Comparison of ENCODE assay signal across 8 cellular contexts in genomic region chr1:232805269-232806070, GRCh38. TPM values are rescaled to one million over a fixed set of nuclear protein-coding genes. Genes with fewer than 3 reads are reported as not detected.
DNase-seq lines count a peak whose midpoint lies in the region; ATAC-seq, FAIRE-seq and TF ChIP-seq lines count a peak whose summit lies in the region.

MAP10 (plus strand) TSS chr1:232805416; CDS start chr1:232805450, 34 bp downstream.

- no peaks in the 10 kb centered on the region; the same call in none of the 2 replicates for H3K9me3 Mint-ChIP-seq in HFFc6
- peaks cover 5% of the 10 kb centered on the region for H3K9me3 Mint-ChIP-seq in central memory CD8-positive, alpha-beta T cell

- H3K4me1 ChIP-seq in keratinocyte (ENCODE audit: control insufficient read depth, extremely low read depth, insufficient read depth, low read length) = peaks cover 6% of the 10 kb centered on the region

- no peaks in the 10 kb centered on the region for H3K79me2 ChIP-seq in keratinocyte (ENCODE audit: control insufficient read depth, insufficient read depth, low read length)

- H3K9me3 ChIP-seq in keratinocyte (ENCODE audit: control insufficient read depth, low read depth, low read length) = no peaks in the 10 kb centered on the region

- dilution Hi-C loops in keratinocyte (cut with MboI; ENCODE audit: extremely low pct_ligation_motif_present, low sequenced_read_pairs) = no loop called here

- H3K36me3 Mint-ChIP-seq in HFFc6 (ENCODE audit: low read depth) = no peaks in the 10 kb centered on the region; the same call in 1 of the 2 replicates
- H3K36me3 Mint-ChIP-seq in central memory CD8-positive, alpha-beta T cell (ENCODE audit: insufficient read depth) = peaks cover 3% of the 10 kb centered on the region

- H3K9ac ChIP-seq in keratinocyte (ENCODE audit: control insufficient read depth, extremely low read depth, insufficient read depth, low read length) = peak within 1 kb of the TSS; percentile 79

- ATAC-seq in central memory CD8-positive, alpha-beta T cell (replicated peaks; ENCODE audit: extremely low read depth, poor library complexity, severe bottlenecking) = peak; percentile 73

- H4K20me1 ChIP-seq in keratinocyte (ENCODE audit: control insufficient read depth, extremely low read depth, insufficient read depth, low read length) = no peaks in the 10 kb centered on the region

- peak within 1 kb of the TSS; percentile 79 for H3K4me3 Mint-ChIP-seq in HFFc6
- peak within 1 kb of the TSS; percentile 81 for H3K4me3 Mint-ChIP-seq in central memory CD8-positive, alpha-beta T cell

- no peaks in the 10 kb centered on the region for H3K4me1 Mint-ChIP-seq in HFFc6 (ENCODE audit: low read depth)
- H3K4me1 Mint-ChIP-seq in central memory CD8-positive, alpha-beta T cell = peaks cover 28% of the 10 kb centered on the region

- H3K9me1 ChIP-seq in keratinocyte (ENCODE audit: control insufficient read depth, extremely low read depth, insufficient read depth, low read length) = no peaks in the 10 kb centered on the region

- no peaks in the 10 kb centered on the region for H3K36me3 ChIP-seq in keratinocyte (ENCODE audit: control insufficient read depth in 2 of 2, extremely low read depth in 1 of 2, insufficient read depth in 2 of 2, low read length in 2 of 2)

- peak within 1 kb of the TSS; percentile 69 to 82 (median 81) for H3K4me3 ChIP-seq in keratinocyte (ENCODE audit: control insufficient read depth in 2 of 3, extremely low read depth in 1 of 3, insufficient read depth in 2 of 3, low read depth in 1 of 3, low read length in 3 of 3)

- peak within 1 kb of the TSS; percentile 32 for H3K27ac ChIP-seq in keratinocyte (ENCODE audit: control insufficient read depth, insufficient read depth, low read length)

- H3K27me3 ChIP-seq in keratinocyte (ENCODE audit: control insufficient read depth, extremely low read depth, insufficient read depth, low read length) = no peaks in the 10 kb centered on the region

- no peak for TF ChIP-seq CTCF in HFFc6 (IDR thresholded peaks at IDR 0.05)
- TF ChIP-seq CTCF in keratinocyte (optimal IDR thresholded peaks at IDR 0.05 in 1 of 3, IDR thresholded peaks at IDR 0.05 in 1 of 3, conservative IDR thresholded peaks at IDR 0.05 in 1 of 3; ENCODE audit: extremely low read depth in 1 of 3, insufficient read depth in 2 of 3, low read length in 3 of 3) = no peak

- peak within 1 kb of the TSS; percentile 96 for H2AFZ ChIP-seq in keratinocyte (ENCODE audit: control insufficient read depth, low read length)

- FAIRE-seq in keratinocyte (lab: Jason Lieb, UNC) = no peak

- 0 out of 2 replicates have a peak, but pooled peaks cover 2% of the 10 kb centered on the region for H3K27me3 Mint-ChIP-seq in HFFc6 (ENCODE audit: insufficient read depth)
- H3K27me3 Mint-ChIP-seq in central memory CD8-positive, alpha-beta T cell = no peaks in the 10 kb centered on the region

- H3K27ac Mint-ChIP-seq in HFFc6 = no peak within 1 kb of the TSS
- H3K27ac Mint-ChIP-seq in central memory CD8-positive, alpha-beta T cell (ENCODE audit: low read depth) = peak within 1 kb of the TSS; percentile 92

- H3K4me2 ChIP-seq in keratinocyte (ENCODE audit: control insufficient read depth, extremely low read depth, insufficient read depth, low read depth, low read length) = peak within 1 kb of the TSS; percentile 97

- peak; percentile 73 for DNase-seq in GDM1 (lab: John Stamatoyannopoulos, UW)
- DNase-seq in HFFc6 = no peak
- DNase-seq in NCI-H2029 treated with DMSO at 0.1 percent for 48 hours (lab: John Stamatoyannopoulos, UW) = peak; percentile 33
- DNase-seq in activated CD4-positive, alpha-beta T cell treated with anti-CD3 and anti-CD28 coated beads for 1 hour = peak; percentile 55
- peak; percentile 35 to 58 for DNase-seq in central memory CD8-positive, alpha-beta T cell (ENCODE audit: low spot score in 2 of 2)
- DNase-seq in keratinocyte (ENCODE audit: low read depth, low spot score) = no peak
- peak; percentile 57 to 66 (median 58) for DNase-seq in stimulated activated CD4-positive, alpha-beta T cell treated with anti-CD3 and anti-CD28 coated beads, Interleukin-12 subunit alpha, Interleukin-12 subunit beta, amount 100 ng/mL, for 48 hours (ENCODE audit: low read depth in 2 of 3, low spot score in 1 of 3)
- DNase-seq in SIG-M5 (lab: John Stamatoyannopoulos, UW) = no peak

RNA-seq across cellular contexts. Expression of gene MAP10, which starts in this region (rescaled TPM):
- under 1 TPM; 0.07 to 0.66 (median 0.49) TPM for total RNA-seq in HFFc6 (2021; fragmentation: NEBNext Ultra II Directional; extraction: Animal tissue kit (Norgen Biotek cat#: 25700))
- polyA plus RNA-seq in keratinocyte = 0.50 to 0.71 TPM (median 0.67 TPM) in 3 replicates
- polyA plus RNA-seq in keratinocyte (2011; ENCODE audit: low read depth) = 0.21 TPM
- 0.38 and 0.84 TPM in 2 replicates for polyA plus RNA-seq in keratinocyte (2011; cell fraction: cytosol; rRNA removed)
- 0.80 and 1.0 TPM in 2 replicates for polyA plus RNA-seq in keratinocyte (2011; cell fraction: nucleus; rRNA removed)
- 0.30 and 0.46 TPM in 2 replicates for polyA plus RNA-seq in keratinocyte (2012; ENCODE audit: low replicate concordance)
- polyA minus RNA-seq in keratinocyte = 0.33 to 0.74 TPM in 2 of 3 replicates, not detected in the other
- not detected for polyA minus RNA-seq in keratinocyte (2011; cell fraction: cytosol; rRNA and poly(A)+ RNA removed)
- polyA minus RNA-seq in keratinocyte (2011; cell fraction: nucleus; rRNA and poly(A)+ RNA removed) = 0.63 and 1.2 TPM in 2 replicates

Comparison
In these comparisons a context has a peak if more than half of its experiments do, and no peak if none do; other contexts are left out.
1. DNase-seq: peak in GDM1 (single experiment), NCI-H2029 treated with DMSO at 0.1 percent for 48 hours (single experiment), activated CD4-positive, alpha-beta T cell treated with anti-CD3 and anti-CD28 coated beads for 1 hour (single experiment), central memory CD8-positive, alpha-beta T cell (2 of 2) and stimulated activated CD4-positive, alpha-beta T cell treated with anti-CD3 and anti-CD28 coated beads, Interleukin-12 subunit alpha, Interleukin-12 subunit beta, amount 100 ng/mL, for 48 hours (3 of 3); none in HFFc6 (single experiment), keratinocyte (single experiment) and SIG-M5 (single experiment).